In genomic region chr2:75563591-75563990, GRCh38 we compare ENCODE assay signal across 17 cellular contexts. TPM values are rescaled to one million over a fixed set of nuclear protein-coding genes. Genes with fewer than 3 reads are reported as not detected.
A peak's percentile ranks its signal among the peaks of the same experiment; 100 is the strongest.
DNase-seq lines count a peak whose midpoint lies in the region; ATAC-seq and TF ChIP-seq lines count a peak whose summit lies in the region.
"Had no signal": no experiment of that assay in that cellular context is flagged by ENCODE, and none has a peak within 500 bp of the region (broad histone marks: within the 10 kb centered on the region; RNA-seq: fewer than 3 reads in every experiment).

No MANE protein-coding gene starts in this region.

- CTCF ChIA-PET in activated CD4-positive, alpha-beta T cell treated with anti-CD3 and anti-CD28 coated beads for 36 hours (lab: Charles Lee), result no interaction called here

- H3K27me3 ChIP-seq in lung (ENCODE audit: control insufficient read depth, insufficient read depth), result peaks cover 5% of the 10 kb centered on the region

- WGBS in lung, 2 donors, result 74 to 79% methylated on average over 3 of the region's 3 CpGs

- TF ChIP-seq CTCF in lung (IDR thresholded peaks at IDR 0.05; ENCODE audit: control extremely low read depth, extremely low read depth), result no peak

- no peak overlapping the region for H3K27ac Mint-ChIP-seq in activated CD4-positive, alpha-beta T cell treated with anti-CD3 and anti-CD28 coated beads for 36 hours
- no peak overlapping the region for H3K27ac Mint-ChIP-seq in stimulated activated naive CD8-positive, alpha-beta T cell treated with anti-CD3 and anti-CD28 coated beads, Interleukin-15, amount 100 ng/mL, for 72 hours
- H3K27ac Mint-ChIP-seq: CD4-positive, alpha-beta memory T cell; H9 had no signal

- H3K27ac ChIP-seq in lung (ENCODE audit: low read depth in 1 of 2, low read length in 1 of 2), result no peak overlapping the region
- H3K27ac ChIP-seq: 22Rv1, A549, C4-2B had no signal

- H3K4me3 ChIP-seq in lung, result no peak overlapping the region
- H3K4me3 ChIP-seq: A549 had no signal

- peaks cover 50% of the 10 kb centered on the region for H3K27me3 Mint-ChIP-seq in activated CD4-positive, alpha-beta T cell treated with anti-CD3 and anti-CD28 coated beads for 36 hours
- H3K27me3 Mint-ChIP-seq in stimulated activated naive CD8-positive, alpha-beta T cell treated with anti-CD3 and anti-CD28 coated beads, Interleukin-15, amount 100 ng/mL, for 72 hours, result peaks cover 54% of the 10 kb centered on the region

- H3K9me3 ChIP-seq in lung (ENCODE audit: control insufficient read depth in 2 of 2, insufficient read depth in 1 of 2, low read length in 1 of 2), result no peaks in the 10 kb centered on the region
- H3K9me3 ChIP-seq: A549 had no signal

- no peaks in the 10 kb centered on the region for H3K36me3 Mint-ChIP-seq in activated CD4-positive, alpha-beta T cell treated with anti-CD3 and anti-CD28 coated beads for 36 hours (ENCODE audit: low read depth)
- H3K36me3 Mint-ChIP-seq: CD4-positive, alpha-beta memory T cell had no signal

- H3K4me3 Mint-ChIP-seq in activated CD4-positive, alpha-beta T cell treated with anti-CD3 and anti-CD28 coated beads for 36 hours, result no peak overlapping the region
- H3K4me3 Mint-ChIP-seq in stimulated activated naive CD8-positive, alpha-beta T cell treated with anti-CD3 and anti-CD28 coated beads, Interleukin-15, amount 100 ng/mL, for 72 hours, result peak overlapping the region in 1 of 2 donors; percentile 36
- H3K4me3 Mint-ChIP-seq: CD4-positive, alpha-beta memory T cell; H9 had no signal

- peaks cover 2 to 4% of the 10 kb centered on the region in 2 donors for H3K4me1 ChIP-seq in lung (ENCODE audit: control insufficient read depth in 2 of 2, insufficient read depth in 2 of 2, low read length in 2 of 2)

- H3K9me3 Mint-ChIP-seq in activated CD4-positive, alpha-beta T cell treated with anti-CD3 and anti-CD28 coated beads for 36 hours (ENCODE audit: low read depth), result no peaks in the 10 kb centered on the region
- no peaks in the 10 kb centered on the region for H3K9me3 Mint-ChIP-seq in stimulated activated naive CD8-positive, alpha-beta T cell treated with anti-CD3 and anti-CD28 coated beads, Interleukin-15, amount 100 ng/mL, for 72 hours
- H3K9me3 Mint-ChIP-seq: H9 had no signal

- no peak for DNase-seq in activated CD4-positive, alpha-beta T cell treated with anti-CD3 and anti-CD28 coated beads for 36 hours
- DNase-seq in activated CD4-positive, alpha-beta T cell treated with anti-CD3 and anti-CD28 coated beads for 48 hours, result no peak
- DNase-seq in stimulated activated naive CD8-positive, alpha-beta T cell treated with anti-CD3 and anti-CD28 coated beads, Interleukin-15, Interleukin-2, amounts not matched to agents 100 U/mL and 50 U/mL, for 24 hours, result no peak
- DNase-seq in stimulated activated naive CD8-positive, alpha-beta T cell treated with anti-CD3 and anti-CD28 coated beads, Interleukin-15, amount 100 ng/mL, for 72 hours, result no peak
- peak; percentile 6 for DNase-seq in lung (ENCODE audit: low spot score)
- DNase-seq: AML-193, DMS153, DMS79, GF-D8, H9 had no signal

- no peaks in the 10 kb centered on the region for H3K36me3 ChIP-seq in lung (ENCODE audit: control insufficient read depth in 2 of 2, insufficient read depth in 2 of 2, low read length in 2 of 2)

- intact Hi-C loops in activated CD4-positive, alpha-beta T cell treated with anti-CD3 and anti-CD28 coated beads for 36 hours (cut with DNase I, micrococcal nuclease), result no loop called here

- POLR2A ChIA-PET in activated CD4-positive, alpha-beta T cell treated with anti-CD3 and anti-CD28 coated beads for 36 hours (lab: Charles Lee), result no interaction called here

- ATAC-seq in activated CD4-positive, alpha-beta T cell treated with anti-CD3 and anti-CD28 coated beads for 36 hours, result peak; percentile 13
- ATAC-seq in stimulated activated naive CD8-positive, alpha-beta T cell treated with anti-CD3 and anti-CD28 coated beads, Interleukin-15, Interleukin-2, amounts not matched to agents 100 U/mL and 50 U/mL, for 24 hours, result peak; percentile 34
- no peak for ATAC-seq in stimulated activated naive CD8-positive, alpha-beta T cell treated with anti-CD3 and anti-CD28 coated beads, Interleukin-15, amount 100 ng/mL, for 72 hours
- no peak for ATAC-seq in lung (ENCODE audit: insufficient read depth, low FRiP score)
- ATAC-seq in GM18858 (IDR thresholded peaks at IDR 0.05; ENCODE audit: unreplicated experiment), result no peak
- no peak for ATAC-seq in GM21737 (IDR thresholded peaks at IDR 0.05; ENCODE audit: unreplicated experiment)
- ATAC-seq: A549 had no signal

- H3K4me1 Mint-ChIP-seq in activated CD4-positive, alpha-beta T cell treated with anti-CD3 and anti-CD28 coated beads for 36 hours, result peaks cover 20% of the 10 kb centered on the region
- H3K4me1 Mint-ChIP-seq in stimulated activated naive CD8-positive, alpha-beta T cell treated with anti-CD3 and anti-CD28 coated beads, Interleukin-15, amount 100 ng/mL, for 72 hours, result peaks cover 34% of the 10 kb centered on the region

RNA-seq across cellular contexts. Expression of gene EVA1A, which starts 2.9 kb away (rescaled TPM):
- under 1 TPM in 1 of 2 experiments, not detected in 1; 0.11 TPM for total RNA-seq in activated CD4-positive, alpha-beta T cell treated with anti-CD3 and anti-CD28 coated beads for 36 hours
- 10 to 100 TPM; 35.8 to 51.3 TPM for total RNA-seq in lung
- 100 to 1,000 TPM in 1 of 2 donors, 10 to 100 TPM in 1; 30.1 to 102 TPM for polyA plus RNA-seq in lung
- total RNA-seq: CD4-positive, alpha-beta memory T cell; HT-29 had no signal
- polyA plus RNA-seq: CD4-positive, alpha-beta memory T cell had no signal

Comparison
In these comparisons a context has a peak if more than half of its experiments do, and no peak if none do; other contexts are left out.
1. ATAC-seq: peak in activated CD4-positive, alpha-beta T cell treated with anti-CD3 and anti-CD28 coated beads for 36 hours (single experiment) and stimulated activated naive CD8-positive, alpha-beta T cell treated with anti-CD3 and anti-CD28 coated beads, Interleukin-15, Interleukin-2, amounts not matched to agents 100 U/mL and 50 U/mL, for 24 hours (single experiment); none in stimulated activated naive CD8-positive, alpha-beta T cell treated with anti-CD3 and anti-CD28 coated beads, Interleukin-15, amount 100 ng/mL, for 72 hours (single experiment), lung (single experiment), GM18858 (single experiment) and GM21737 (single experiment).
2. RNA of gene EVA1A, which starts 2.9 kb away (total RNA-seq): 35.8 to 51.3 TPM in lung; 0.11 TPM in activated CD4-positive, alpha-beta T cell treated with anti-CD3 and anti-CD28 coated beads for 36 hours; every median in the first group is over 10 times any median in the second.